ENCODE assay signal across 23 cellular contexts in genomic region chr13:75908137-75908536, GRCh38.
A peak's percentile ranks its signal among the peaks of the same experiment; 100 is the strongest.
DNase-seq lines count a peak whose midpoint lies in the region; ATAC-seq, FAIRE-seq and TF ChIP-seq lines count a peak whose summit lies in the region.
"Had no signal": no experiment of that assay in that cellular context is flagged by ENCODE, and none has a peak within 500 bp of the region (broad histone marks: within the 10 kb centered on the region; RNA-seq: fewer than 3 reads in every experiment).

No MANE protein-coding gene starts in this region.

- H3K4me3 Mint-ChIP-seq in type B pancreatic cell: peak overlapping the region; percentile 12
- H3K4me3 Mint-ChIP-seq: activated CD4-positive, alpha-beta T cell treated with anti-CD3 and anti-CD28 coated beads for 36 hours had no signal

- H3K36me3 Mint-ChIP-seq in type B pancreatic cell: no peaks in the 10 kb centered on the region

- no peaks in the 10 kb centered on the region for H3K27me3 Mint-ChIP-seq in type B pancreatic cell

- H3K9me3 ChIP-seq in right cardiac atrium (ENCODE audit: control insufficient read depth, low read length): no peaks in the 10 kb centered on the region
- H3K9me3 ChIP-seq: HAP-1, neutrophil, SJSA1, thoracic aorta had no signal

- no peak overlapping the region for H3K27ac ChIP-seq in right cardiac atrium (ENCODE audit: low read length)
- H3K27ac ChIP-seq: 22Rv1, C4-2B, foreskin keratinocyte, neutrophil, SJSA1 had no signal

- ATAC-seq in right cardiac atrium (peak; percentile 53 to 82), HG02870 (IDR thresholded peaks at IDR 0.05; ENCODE audit: unreplicated experiment) (no peak)
- ATAC-seq: activated CD4-positive, alpha-beta T cell treated with anti-CD3 and anti-CD28 coated beads for 36 hours; foreskin keratinocyte had no signal

- no peaks in the 10 kb centered on the region for H3K27me3 ChIP-seq in right cardiac atrium (ENCODE audit: control insufficient read depth, insufficient read depth)
- H3K27me3 ChIP-seq: foreskin keratinocyte, neutrophil, SJSA1 had no signal

- no peak overlapping the region for H3K4me3 ChIP-seq in right cardiac atrium (ENCODE audit: low read length)
- H3K4me3 ChIP-seq: HAP-1, SJSA1, thoracic aorta had no signal

- no peak overlapping the region for H3K27ac Mint-ChIP-seq in type B pancreatic cell
- H3K27ac Mint-ChIP-seq: activated CD4-positive, alpha-beta T cell treated with anti-CD3 and anti-CD28 coated beads for 36 hours had no signal

- peak; percentile 83 for FAIRE-seq in endometrium (lab: Jason Lieb, UNC)
- FAIRE-seq: astrocyte had no signal

- 50% methylated on average over 4 of the region's 4 CpGs for WGBS in right cardiac atrium

- intact Hi-C loops in right cardiac atrium (cut with DNase I): no loop called here

- H3K4me1 ChIP-seq in right cardiac atrium (ENCODE audit: control insufficient read depth, insufficient read depth, low read length): no peaks in the 10 kb centered on the region
- H3K4me1 ChIP-seq: foreskin keratinocyte, HAP-1, SJSA1 had no signal

- no peak for TF ChIP-seq CTCF in type B pancreatic cell (conservative IDR thresholded peaks at IDR 0.05)

- no peaks in the 10 kb centered on the region for H3K9me3 Mint-ChIP-seq in type B pancreatic cell

- peak; percentile 46 to 71 for DNase-seq in NCI-H524 (lab: John Stamatoyannopoulos, UW)
- no peak for DNase-seq in NCI-H524 treated with DMSO at 0.1 percent for 48 hours (lab: John Stamatoyannopoulos, UW)
- peak; percentile 23 to 67 (median 44) for DNase-seq in right cardiac atrium
- no peak for DNase-seq in type B pancreatic cell (ENCODE audit: extremely low spot score, unreplicated experiment)
- no peak for DNase-seq in NCI-H345 (lab: John Stamatoyannopoulos, UW)
- DNase-seq in ureter (ENCODE audit: low spot score): no peak
- DNase-seq: activated CD4-positive, alpha-beta T cell treated with anti-CD3 and anti-CD28 coated beads for 36 hours; activated CD8-positive, alpha-beta memory T cell treated with anti-CD3 and anti-CD28 coated beads, Interleukin-2, amount 50 U/mL, for 48 hours; activated naive CD4-positive, alpha-beta T cell; foreskin keratinocyte; IMR-90; MV-4-11; stimulated activated CD4-positive, alpha-beta T cell treated with anti-CD3 and anti-CD28 coated beads, Interleukin-4, amount 100 ng/mL, for 24 hours; T-helper 9 cell had no signal

- H3K4me1 Mint-ChIP-seq in type B pancreatic cell (ENCODE audit: unreplicated experiment): peaks cover 48% of the 10 kb centered on the region
- H3K4me1 Mint-ChIP-seq: activated CD4-positive, alpha-beta T cell treated with anti-CD3 and anti-CD28 coated beads for 36 hours had no signal

Comparison
In these comparisons a context has a peak if more than half of its experiments do, and no peak if none do; other contexts are left out.
1. DNase-seq: peak in NCI-H524 (2 of 2) and right cardiac atrium (3 of 3); none in NCI-H524 treated with DMSO at 0.1 percent for 48 hours (single experiment), type B pancreatic cell (single experiment), NCI-H345 (single experiment) and ureter (single experiment).